In genomic region chr1:157105988-157106812, GRCh38 we compare ENCODE assay signal across 8 cellular contexts. TPM values are rescaled to one million over a fixed set of nuclear protein-coding genes. Genes with fewer than 3 reads are reported as not detected.
A peak's percentile ranks its signal among the peaks of the same experiment; 100 is the strongest.
DNase-seq lines count a peak whose midpoint lies in the region; ATAC-seq and TF ChIP-seq lines count a peak whose summit lies in the region.

No MANE protein-coding gene starts in this region.

- TF ChIP-seq EP300 in transverse colon (IDR thresholded peaks at IDR 0.05; ENCODE audit: low read depth) = no peak

- TF ChIP-seq POLR2A in transverse colon (IDR thresholded peaks at IDR 0.05) = no peak

- H3K27me3 ChIP-seq in WERI-Rb-1 (ENCODE audit: insufficient read depth, low read depth, severe bottlenecking) = peaks cover 69% of the 10 kb centered on the region
- peaks cover 44% of the 10 kb centered on the region for H3K27me3 ChIP-seq in transverse colon
- no peaks in the 10 kb centered on the region for H3K27me3 ChIP-seq in endodermal cell (ENCODE audit: control insufficient read depth, insufficient read depth, low read length, poor library complexity, severe bottlenecking)

- no peak overlapping the region for H3K27ac Mint-ChIP-seq in endodermal cell

- in situ Hi-C loops in Caki2 (cut with HindIII; ENCODE audit: low pct_unique_long_range_greater_than_20kb, low sequenced_read_pairs) (no loop called here), transverse colon (cut with MboI; ENCODE audit: low pct_ligation_motif_present in 1 of 4, low pct_unique_long_range_greater_than_20kb in 1 of 4, low sequenced_read_pairs in 3 of 4) (loop anchor here in 1 of 4 donors (10.0 kb wide), 1 partner anchor 49 kb away; no protein-coding TSS in a partner anchor)

- H3K4me1 ChIP-seq in transverse colon (no peaks in the 10 kb centered on the region), endodermal cell (ENCODE audit: control insufficient read depth, insufficient read depth, low read length) (peaks cover 7% of the 10 kb centered on the region)

- no peak for TF ChIP-seq CTCF in WERI-Rb-1 (IDR thresholded peaks at IDR 0.05; ENCODE audit: low read depth, low read length)
- no peak for TF ChIP-seq CTCF in transverse colon (IDR thresholded peaks at IDR 0.05)
- no peak for TF ChIP-seq CTCF in endodermal cell (conservative IDR thresholded peaks at IDR 0.05)

- H3K9me3 Mint-ChIP-seq in endodermal cell = no peaks in the 10 kb centered on the region

- DNase-seq in Caki2 (ENCODE audit: low read depth) (peak; percentile 30), WERI-Rb-1 (peak; percentile 57), hepatic stellate cell (ENCODE audit: low spot score) (peak; percentile 92), transverse colon (peak; percentile 40), endodermal cell (no peak)

- H3K9ac ChIP-seq in endodermal cell (ENCODE audit: extremely low read depth, low read length, poor library complexity, severe bottlenecking) = no peak overlapping the region

- H3K36me3 ChIP-seq in WERI-Rb-1 (no peaks in the 10 kb centered on the region), transverse colon (no peaks in the 10 kb centered on the region), endodermal cell (ENCODE audit: control insufficient read depth, insufficient read depth, low read length) (no peaks in the 10 kb centered on the region)

- H3K27ac ChIP-seq in WERI-Rb-1 (no peak overlapping the region), transverse colon (no peak overlapping the region), endodermal cell (ENCODE audit: low read depth, low read length) (no peak overlapping the region)

- intact Hi-C loops in transverse colon (cut with DNase I; ENCODE audit: low total_unique reads) = no loop called here

- 22 to 31% methylated on average over 1 to 6 of the region's 6 CpGs for WGBS in transverse colon (ENCODE audit: low coverage in 1 of 2), 2 donors
- 76 to 100% methylated on average over 1 to 6 of the region's 6 CpGs for WGBS in endodermal cell (ENCODE audit: insufficient coverage in 1 of 2, insufficient read length in 1 of 2), 2 experiments

- peaks cover 53% of the 10 kb centered on the region for H3K4me1 Mint-ChIP-seq in endodermal cell

- H3K4me3 ChIP-seq in WERI-Rb-1 (ENCODE audit: low read depth, low read length) (no peak overlapping the region), transverse colon (no peak overlapping the region), endodermal cell (ENCODE audit: low read length) (no peak overlapping the region)

- peak; percentile 83 for ATAC-seq in GM19395 (IDR thresholded peaks at IDR 0.05; ENCODE audit: unreplicated experiment)
- ATAC-seq in HG03442 (IDR thresholded peaks at IDR 0.05; ENCODE audit: unreplicated experiment) = peak; percentile 89
- ATAC-seq in GM19324 (IDR thresholded peaks at IDR 0.05; ENCODE audit: low FRiP score, unreplicated experiment) = no peak

- no peak overlapping the region for H3K4me3 Mint-ChIP-seq in endodermal cell

- peaks cover 39% of the 10 kb centered on the region for H3K27me3 Mint-ChIP-seq in endodermal cell (ENCODE audit: insufficient read depth)

- H3K9me3 ChIP-seq in WERI-Rb-1 (ENCODE audit: severe bottlenecking) (no peaks in the 10 kb centered on the region), transverse colon (no peaks in the 10 kb centered on the region), endodermal cell (ENCODE audit: control insufficient read depth, low read length) (no peaks in the 10 kb centered on the region)

- H3K36me3 Mint-ChIP-seq in endodermal cell (ENCODE audit: low read depth) = no peaks in the 10 kb centered on the region

RNA-seq across cellular contexts. Expression of gene ETV3L, which starts 6.6 kb away (rescaled TPM):
- not detected in 2 replicates for total RNA-seq in Caki2 (2014; rRNA removed; shearing (Covaris generic); ENCODE audit: low replicate concordance)
- not detected for total RNA-seq in transverse colon
- under 1 TPM in 1 of 2 donors, not detected in 1; 0.26 TPM for total RNA-seq in endodermal cell
- 0.36 TPM for polyA plus RNA-seq in endodermal cell (2013, experiment 1 of 2)
- 0.12 TPM for polyA plus RNA-seq in endodermal cell (2013, experiment 2 of 2)

RNA-seq across cellular contexts. Expression of gene ETV3, which starts 32.0 kb away (rescaled TPM):
- 5.2 and 7.3 TPM in 2 replicates for total RNA-seq in Caki2 (2014; rRNA removed; shearing (Covaris generic); ENCODE audit: low replicate concordance)
- 10 to 100 TPM in 3 of 4 donors, 1 to 10 TPM in 1; 3.4 to 28.1 (median 18.1) TPM for total RNA-seq in transverse colon
- 10 to 100 TPM; 26.9 to 40.6 TPM for total RNA-seq in endodermal cell
- polyA plus RNA-seq in endodermal cell (2013, experiment 1 of 2) = 18.1 TPM
- 17.5 TPM for polyA plus RNA-seq in endodermal cell (2013, experiment 2 of 2)
